ENCODE assay signal across 23 cellular contexts in the genomic region with DNA sequence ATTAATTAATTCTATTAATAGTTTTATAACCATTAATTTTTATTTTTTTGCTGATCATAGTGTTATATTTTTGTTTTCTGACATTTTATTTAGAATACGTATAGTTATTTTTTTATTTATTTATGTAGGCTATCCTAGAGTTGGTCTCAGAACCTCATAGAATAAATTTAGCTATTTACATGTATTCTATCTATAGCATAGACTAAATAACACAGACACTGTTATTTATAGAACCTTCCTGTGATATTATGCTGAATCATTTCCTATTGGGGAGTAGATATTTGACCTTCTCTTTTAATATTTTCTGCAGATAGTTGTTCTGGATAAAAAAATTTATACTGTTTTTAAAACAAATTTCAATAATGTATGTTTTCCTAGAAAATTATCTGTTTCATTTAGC. TPM values are rescaled to one million over a fixed set of nuclear protein-coding genes. Genes with fewer than 3 reads are reported as not detected.
"Had no signal": no experiment of that assay in that cellular context is flagged by ENCODE, and none has a peak within 500 bp of the region (broad histone marks: within the 10 kb centered on the region; RNA-seq: fewer than 3 reads in every experiment).

No MANE protein-coding gene starts in this region.

- ATAC-seq: Panc1, PC-3 had no signal

- H3K4me2 ChIP-seq: SK-N-SH had no signal

- DNase-seq: Kasumi-1; KG1; MV-4-11; NCI-H1092; NCI-H1105 treated with DMSO at 0.1 percent for 48 hours; NCI-H1417 treated with DMSO at 0.1 percent for 48 hours; NCI-H146; NCI-H1694 treated with DMSO at 0.1 percent for 48 hours; NCI-H1930; NCI-H2081; NCI-H2107; NCI-H2227 treated with DMSO at 0.1 percent for 48 hours; NCI-H524; NCI-H526 treated with DMSO at 0.1 percent for 48 hours; NCI-H748 treated with DMSO at 0.1 percent for 48 hours; NK-92 treated with Interleukin-12 subunit alpha and Interleukin-12 subunit beta, amount 100 ng/mL, for 24 hours; PC-3; SHP77; SK-N-SH; SW 1271 had no signal

- H3K27ac ChIP-seq: RWPE1 had no signal

- H3K9me3 ChIP-seq: SK-N-SH had no signal

- H3K9ac ChIP-seq: SK-N-SH had no signal

RNA-seq across cellular contexts. Expression of a gene that starts 20.2 kb away (rescaled TPM):
- total RNA-seq: SK-MEL-5 had no signal
